ENCODE assay signal across 13 cellular contexts in the genomic region with DNA sequence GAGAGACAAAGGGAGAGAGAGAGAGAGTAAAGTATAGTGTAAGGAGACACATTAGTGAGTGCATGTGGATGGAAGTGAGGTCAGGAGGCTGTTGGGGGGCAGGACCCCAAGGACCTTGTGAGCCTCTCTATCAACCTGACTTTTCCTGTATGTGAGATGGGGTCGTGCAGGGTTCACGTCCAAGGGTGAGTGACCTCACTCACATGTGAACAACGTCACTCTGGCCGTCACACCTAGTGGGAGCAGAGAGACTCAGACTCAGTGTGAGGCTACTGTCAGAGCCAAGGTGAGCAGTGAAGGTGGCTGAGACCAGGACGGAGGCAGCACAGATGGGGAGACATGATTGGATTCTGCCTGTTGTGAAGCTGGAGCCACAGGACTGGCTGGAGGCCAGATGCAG.
DNase-seq lines count a peak whose midpoint lies in the region; ATAC-seq and TF ChIP-seq lines count a peak whose summit lies in the region.
"Had no signal": no experiment of that assay in that cellular context is flagged by ENCODE, and none has a peak within 500 bp of the region (broad histone marks: within the 10 kb centered on the region; RNA-seq: fewer than 3 reads in every experiment).

No MANE protein-coding gene starts in this region.

- H3K27me3 Mint-ChIP-seq in activated naive CD4-positive, alpha-beta T cell treated with anti-CD3 and anti-CD28 coated beads for 36 hours (ENCODE audit: low read depth) = no peaks in the 10 kb centered on the region
- no peaks in the 10 kb centered on the region for H3K27me3 Mint-ChIP-seq in activated T-helper 17 cell treated with anti-CD3 and anti-CD28 coated beads, Interleukin-2, amount 50 U/mL, for 72 hours
- H3K27me3 Mint-ChIP-seq: activated CD8-positive, alpha-beta memory T cell treated with anti-CD3 and anti-CD28 coated beads, Interleukin-2, amount 10 ng/mL, durations not matched to agents 7 days and 5 days had no signal

- H3K4me3 Mint-ChIP-seq in activated naive CD4-positive, alpha-beta T cell treated with anti-CD3 and anti-CD28 coated beads for 36 hours = peak overlapping the region; percentile 47
- peak overlapping the region; percentile 99 for H3K4me3 Mint-ChIP-seq in activated T-helper 17 cell treated with anti-CD3 and anti-CD28 coated beads, Interleukin-2, amount 50 U/mL, for 72 hours
- H3K4me3 Mint-ChIP-seq: activated CD8-positive, alpha-beta memory T cell treated with anti-CD3 and anti-CD28 coated beads, Interleukin-2, amount 10 ng/mL, durations not matched to agents 7 days and 5 days; H9 had no signal

- no peak for ATAC-seq in activated T-helper 17 cell treated with anti-CD3 and anti-CD28 coated beads, Interleukin-2, amount 50 U/mL, for 72 hours (replicated peaks)
- no peak for ATAC-seq in gastrocnemius medialis
- ATAC-seq: activated CD8-positive, alpha-beta memory T cell treated with anti-CD3 and anti-CD28 coated beads, Interleukin-2, amount 10 ng/mL, durations not matched to agents 7 days and 5 days had no signal

- TF ChIP-seq POLR2A in transverse colon (IDR thresholded peaks at IDR 0.05) = no peak
- TF ChIP-seq POLR2A in gastrocnemius medialis (IDR thresholded peaks at IDR 0.05) = no peak

- 86 to 88% methylated on average over 1 to 5 of the region's 5 CpGs for WGBS in transverse colon (ENCODE audit: low coverage in 1 of 2), 2 donors

- intact Hi-C loops in activated naive CD4-positive, alpha-beta T cell treated with anti-CD3 and anti-CD28 coated beads for 36 hours (cut with micrococcal nuclease) = loop anchor here (10.0 kb wide), 1 partner anchor 1311 kb away; no protein-coding TSS in a partner anchor
- intact Hi-C loops in transverse colon (cut with DNase I; ENCODE audit: low total_unique reads) = no loop called here
- intact Hi-C loops in gastrocnemius medialis (cut with DNase I; ENCODE audit: low total_unique reads) = no loop called here

- H3K9me3 Mint-ChIP-seq in activated naive CD4-positive, alpha-beta T cell treated with anti-CD3 and anti-CD28 coated beads for 36 hours = no peaks in the 10 kb centered on the region
- no peaks in the 10 kb centered on the region for H3K9me3 Mint-ChIP-seq in activated T-helper 17 cell treated with anti-CD3 and anti-CD28 coated beads, Interleukin-2, amount 50 U/mL, for 72 hours
- H3K9me3 Mint-ChIP-seq: H9 had no signal

- in situ Hi-C loops in transverse colon (cut with MboI; ENCODE audit: low pct_ligation_motif_present in 1 of 4, low pct_unique_long_range_greater_than_20kb in 1 of 4, low sequenced_read_pairs in 3 of 4) = no loop called here
- in situ Hi-C loops in gastrocnemius medialis (cut with MboI; ENCODE audit: low sequenced_read_pairs in 4 of 4) = no loop called here

- H3K4me3 ChIP-seq in muscle layer of colon (ENCODE audit: low read depth in 1 of 2, low read length in 2 of 2) (no peak overlapping the region), transverse colon (peak overlapping the region in 1 of 4 donors; percentile 5), gastrocnemius medialis (no peak overlapping the region)

- peaks cover 43% of the 10 kb centered on the region for H3K36me3 ChIP-seq in muscle layer of colon (ENCODE audit: insufficient read depth, low read length)
- H3K36me3 ChIP-seq in transverse colon = no peaks in the 10 kb centered on the region
- H3K36me3 ChIP-seq in gastrocnemius medialis = no peaks in the 10 kb centered on the region

- peak; percentile 61 for DNase-seq in activated naive CD4-positive, alpha-beta T cell treated with anti-CD3 and anti-CD28 coated beads for 36 hours
- no peak for DNase-seq in activated naive CD4-positive, alpha-beta T cell treated with Interleukin-2 at 50 U/mL for 16 hours
- no peak for DNase-seq in transverse colon
- DNase-seq in stimulated activated CD4-positive, alpha-beta T cell treated with anti-CD3 and anti-CD28 coated beads, Interleukin-2, amount 100 ng/mL, for 24 hours = no peak
- DNase-seq in gastrocnemius medialis = no peak
- no peak for DNase-seq in GM10248 (ENCODE audit: extremely low spot score)
- DNase-seq: activated CD8-positive, alpha-beta memory T cell treated with anti-CD3 and anti-CD28 coated beads, Interleukin-2, amount 10 ng/mL, durations not matched to agents 7 days and 5 days; DND-41; H9; islet precursor cell; NCI-H446 had no signal

- H3K4me1 ChIP-seq in muscle layer of colon (ENCODE audit: insufficient read depth, low read length) (peaks cover 35% of the 10 kb centered on the region), transverse colon (peaks cover 4 to 40% (median 10%) of the 10 kb centered on the region in 4 donors), gastrocnemius medialis (peaks cover 0 to 5% of the 10 kb centered on the region in 2 donors)

- POLR2A ChIA-PET in GM10248 (lab: Yijun Ruan, JAX) = no interaction called here

- H3K9me3 ChIP-seq in muscle layer of colon (ENCODE audit: low read length) (no peaks in the 10 kb centered on the region), transverse colon (no peaks in the 10 kb centered on the region), gastrocnemius medialis (no peaks in the 10 kb centered on the region)

- H3K4me1 Mint-ChIP-seq in activated naive CD4-positive, alpha-beta T cell treated with anti-CD3 and anti-CD28 coated beads for 36 hours (ENCODE audit: low read depth) = peaks cover 76% of the 10 kb centered on the region
- H3K4me1 Mint-ChIP-seq in activated T-helper 17 cell treated with anti-CD3 and anti-CD28 coated beads, Interleukin-2, amount 50 U/mL, for 72 hours = peaks cover 53% of the 10 kb centered on the region

- H3K27me3 ChIP-seq in muscle layer of colon (ENCODE audit: control insufficient read depth in 1 of 2, insufficient read depth in 2 of 2, low read length in 2 of 2) (no peaks in the 10 kb centered on the region), transverse colon (no peaks in the 10 kb centered on the region), gastrocnemius medialis (no peaks in the 10 kb centered on the region)

- TF ChIP-seq EP300 in transverse colon (IDR thresholded peaks at IDR 0.05; ENCODE audit: low read depth) = no peak

- no peak overlapping the region for H3K9ac ChIP-seq in muscle layer of colon (ENCODE audit: low read length)

- CTCF ChIA-PET in activated naive CD4-positive, alpha-beta T cell treated with anti-CD3 and anti-CD28 coated beads for 36 hours (lab: Charles Lee) = no interaction called here
- CTCF ChIA-PET in GM10248 (lab: Yijun Ruan, JAX) = interaction anchor here (1.6 kb wide), 1 partner anchor 61 kb away, joined by 4 read pairs; no protein-coding TSS in a partner anchor

- peaks cover 16% of the 10 kb centered on the region for H3K36me3 Mint-ChIP-seq in activated naive CD4-positive, alpha-beta T cell treated with anti-CD3 and anti-CD28 coated beads for 36 hours (ENCODE audit: low read depth)
- peaks cover 89% of the 10 kb centered on the region for H3K36me3 Mint-ChIP-seq in activated T-helper 17 cell treated with anti-CD3 and anti-CD28 coated beads, Interleukin-2, amount 50 U/mL, for 72 hours (ENCODE audit: low read depth)

- H3K27ac Mint-ChIP-seq in activated naive CD4-positive, alpha-beta T cell treated with anti-CD3 and anti-CD28 coated beads for 36 hours = peak overlapping the region; percentile 38
- peak overlapping the region; percentile 93 for H3K27ac Mint-ChIP-seq in activated T-helper 17 cell treated with anti-CD3 and anti-CD28 coated beads, Interleukin-2, amount 50 U/mL, for 72 hours
- H3K27ac Mint-ChIP-seq: H9 had no signal

- peak overlapping the region; percentile 19 for H3K27ac ChIP-seq in muscle layer of colon (ENCODE audit: low read depth, low read length)
- H3K27ac ChIP-seq in transverse colon = peak overlapping the region; percentile 55 to 92 (median 75)
- peak overlapping the region in 1 of 4 donors; percentile 1 for H3K27ac ChIP-seq in gastrocnemius medialis

- TF ChIP-seq CTCF in transverse colon (IDR thresholded peaks at IDR 0.05) (no peak), gastrocnemius medialis (IDR thresholded peaks at IDR 0.05 in 4 of 5, conservative IDR thresholded peaks at IDR 0.05 in 1 of 5) (no peak), GM10248 (IDR thresholded peaks at IDR 0.05; ENCODE audit: control extremely low read depth, extremely low read depth, low read depth, missing control alignments) (no peak)
